8 cellular contexts compared by ENCODE assay signal in the genomic region with DNA sequence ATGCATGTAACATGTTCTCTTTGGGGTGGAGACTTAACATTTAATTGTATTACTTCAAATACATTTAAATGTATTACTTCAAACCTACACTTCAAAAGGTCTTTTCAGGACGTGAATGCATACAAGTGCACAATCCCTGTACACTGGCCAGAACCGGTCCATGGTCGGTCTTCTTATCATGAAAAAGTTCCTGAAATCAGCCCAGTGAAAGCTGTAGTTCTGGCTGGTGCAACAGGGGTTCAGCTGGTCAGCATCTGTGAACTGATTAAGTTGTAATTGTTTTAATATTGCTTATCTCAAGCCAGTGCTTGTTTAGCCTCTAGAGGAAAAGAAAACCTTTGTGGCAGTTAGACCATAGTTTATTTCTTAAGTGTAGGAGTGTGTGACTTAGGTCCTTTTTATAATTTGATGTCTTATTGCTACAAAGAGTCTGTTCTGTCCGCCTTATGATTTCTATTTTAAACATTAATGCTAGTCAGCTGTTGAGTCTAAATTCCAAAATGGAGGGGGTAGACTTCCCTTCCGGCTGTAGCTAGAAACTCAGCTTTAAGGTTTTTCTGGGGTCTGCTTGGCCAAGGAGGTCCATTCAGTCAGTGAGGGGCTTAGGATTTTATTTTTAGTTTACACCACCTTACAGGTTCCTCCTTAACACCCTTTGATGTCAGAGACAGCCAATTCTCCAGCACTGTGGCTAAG. TPM values are rescaled to one million over a fixed set of nuclear protein-coding genes. Genes with fewer than 3 reads are reported as not detected.
A peak's percentile ranks its signal among the peaks of the same experiment; 100 is the strongest.
DNase-seq lines count a peak whose midpoint lies in the region; TF ChIP-seq lines count a peak whose summit lies in the region.

No MANE protein-coding gene starts in this region.

- no peaks in the 10 kb centered on the region for H3K4me1 ChIP-seq in OCI-LY1 (ENCODE audit: insufficient read depth, low read length, severe bottlenecking)
- peaks cover 11% of the 10 kb centered on the region for H3K4me1 ChIP-seq in osteoblast (ENCODE audit: insufficient read depth, low read length)

- no peaks in the 10 kb centered on the region for H3K9me2 ChIP-seq in OCI-LY1 (ENCODE audit: low read depth, low read length)

- TF ChIP-seq CTCF in Calu3 (IDR thresholded peaks at IDR 0.05; ENCODE audit: unreplicated experiment) (no peak), OCI-LY1 (IDR thresholded peaks at IDR 0.05; ENCODE audit: low read length) (no peak), epithelial cell of esophagus (IDR thresholded peaks at IDR 0.05; ENCODE audit: insufficient read depth, low read depth, low read length, missing control alignments) (no peak), osteoblast (IDR thresholded peaks at IDR 0.05; ENCODE audit: extremely low read depth, low read depth, low read length) (no peak)

- H3K4me2 ChIP-seq in OCI-LY1 (ENCODE audit: low read length) (peak overlapping the region; percentile 50; the same call in 1 of the 2 replicates), osteoblast (ENCODE audit: insufficient read depth, low read length) (peak overlapping the region; percentile 95)

- peak overlapping the region; percentile 78 for H3K4me3 Mint-ChIP-seq in Calu3 (ENCODE audit: low read depth, unreplicated experiment)

- H3K79me2 ChIP-seq in OCI-LY1 (ENCODE audit: insufficient read depth, low read length) (no peaks in the 10 kb centered on the region), osteoblast (ENCODE audit: insufficient read depth, low read length) (peaks cover 29% of the 10 kb centered on the region)

- H3K36me3 Mint-ChIP-seq in Calu3 (ENCODE audit: insufficient read depth, unreplicated experiment): peaks cover 22% of the 10 kb centered on the region

- CTCF ChIA-PET in Calu3 (lab: Charles Lee): interaction anchor here (0.6 kb wide), 2 partner anchors 520 to 923 kb away, joined by 3 read pairs; no protein-coding TSS in a partner anchor

- H3K9me3 Mint-ChIP-seq in Calu3 (ENCODE audit: low read depth, unreplicated experiment): no peaks in the 10 kb centered on the region

- no peak overlapping the region for H3K27ac Mint-ChIP-seq in Calu3 (ENCODE audit: unreplicated experiment)

- no peaks in the 10 kb centered on the region for H3K4me1 Mint-ChIP-seq in Calu3 (ENCODE audit: low read depth, unreplicated experiment)

- no TSS peak for BruUV-seq in Calu3 (replicated peaks; lab: Mats Ljungman, UMichigan)

- H3K27me3 Mint-ChIP-seq in Calu3 (ENCODE audit: unreplicated experiment): peaks cover 80% of the 10 kb centered on the region

- no peaks in the 10 kb centered on the region for H3K36me3 ChIP-seq in OCI-LY1 (ENCODE audit: insufficient read depth, low read length)
- no peaks in the 10 kb centered on the region for H3K36me3 ChIP-seq in osteoblast (ENCODE audit: insufficient read depth, low read length)

- peaks cover 6% of the 10 kb centered on the region; the same call in 1 of the 2 replicates for H3K27me3 ChIP-seq in OCI-LY1 (ENCODE audit: insufficient read depth, low read length)
- H3K27me3 ChIP-seq in osteoblast (ENCODE audit: insufficient read depth, low read length): no peaks in the 10 kb centered on the region

- H3K4me3 ChIP-seq in OCI-LY1 (ENCODE audit: low read depth, low read length, poor library complexity, severe bottlenecking) (no peak overlapping the region), epithelial cell of esophagus (ENCODE audit: low read length) (peak overlapping the region; percentile 70), osteoblast (ENCODE audit: insufficient read depth, low read length) (peak overlapping the region; percentile 93)

- DNase-seq in Calu3 (no peak), epithelial cell of esophagus (ENCODE audit: low read depth) (no peak), osteoblast (ENCODE audit: insufficient read length, low spot score, missing footprints) (peak; percentile 44), NCI-H1930 (lab: John Stamatoyannopoulos, UW) (no peak), nucleus accumbens (lab: John Stamatoyannopoulos, UW) (no peak), NCI-H446 treated with DMSO at 0.1 percent for 48 hours (lab: John Stamatoyannopoulos, UW) (no peak), NCI-H1417 (lab: John Stamatoyannopoulos, UW) (no peak)

- H3K27ac ChIP-seq in OCI-LY1 (ENCODE audit: low read depth, low read length, poor library complexity, severe bottlenecking) (no peak overlapping the region), osteoblast (ENCODE audit: low read depth, low read length) (peak overlapping the region; percentile 67)

- H2AFZ ChIP-seq in OCI-LY1 (ENCODE audit: low read length) (no peak overlapping the region), osteoblast (ENCODE audit: low read length) (peak overlapping the region; percentile 96)

- intact Hi-C loops in Calu3 (cut with micrococcal nuclease; ENCODE audit: unreplicated experiment): no loop called here

- no peaks in the 10 kb centered on the region for H3F3A ChIP-seq in OCI-LY1 (ENCODE audit: insufficient read depth, low read length)

- H3K9me3 ChIP-seq in OCI-LY1 (ENCODE audit: low read length): no peaks in the 10 kb centered on the region
- no peaks in the 10 kb centered on the region for H3K9me3 ChIP-seq in osteoblast (ENCODE audit: low read depth, low read length)

- H3K9ac ChIP-seq in OCI-LY1 (ENCODE audit: low read length): no peak overlapping the region

- H4K20me1 ChIP-seq in OCI-LY1 (ENCODE audit: insufficient read depth, low read length) (no peaks in the 10 kb centered on the region), osteoblast (ENCODE audit: insufficient read depth, low read length) (peaks cover 11% of the 10 kb centered on the region)

RNA-seq across cellular contexts. Expression of a gene that starts 0.8 kb away (rescaled TPM):
- total RNA-seq in Calu3 (2022): 2.3 and 2.6 TPM in 2 replicates
- 338 and 514 TPM in 2 replicates for total RNA-seq in osteoblast

Comparison
In these comparisons a context has a peak if more than half of its experiments do, and no peak if none do; other contexts are left out.
1. RNA of a gene that starts 0.8 kb away (total RNA-seq): 338 to 514 TPM in osteoblast; 2.3 to 2.6 TPM in Calu3; every median in the first group is over 10 times any median in the second.